In genomic region chr17:33964344-33964979, GRCh38 we compare ENCODE assay signal across 8 cellular contexts.
A peak's percentile ranks its signal among the peaks of the same experiment; 100 is the strongest.
DNase-seq lines count a peak whose midpoint lies in the region; ATAC-seq and TF ChIP-seq lines count a peak whose summit lies in the region.

No MANE protein-coding gene starts in this region.

- no peaks in the 10 kb centered on the region for H3K36me3 ChIP-seq in DND-41 (ENCODE audit: insufficient read depth, low read length)

- H3K4me3 ChIP-seq in DND-41 (ENCODE audit: low read depth in 1 of 2, low read length in 2 of 2) = no peak overlapping the region

- H3K27me3 ChIP-seq in DND-41 (ENCODE audit: insufficient read depth, low read length, poor library complexity) = peaks cover 3% of the 10 kb centered on the region

- no peak overlapping the region for H3K9ac ChIP-seq in DND-41 (ENCODE audit: low read depth, low read length)

- no peaks in the 10 kb centered on the region for H3K9me3 ChIP-seq in DND-41 (ENCODE audit: insufficient read depth, low read length, severe bottlenecking)
- no peaks in the 10 kb centered on the region for H3K9me3 ChIP-seq in T-helper 17 cell (ENCODE audit: control insufficient read depth, low read length, poor library complexity, severe bottlenecking)

- H4K20me1 ChIP-seq in DND-41 (ENCODE audit: insufficient read depth, low read length) = no peaks in the 10 kb centered on the region

- no peak overlapping the region for H3K4me2 ChIP-seq in DND-41 (ENCODE audit: insufficient read depth, low read length)

- peak; percentile 11 for TF ChIP-seq CTCF in DND-41 (IDR thresholded peaks at IDR 0.05; ENCODE audit: borderline replicate concordance, extremely low read depth, low read length, poor library complexity, severe bottlenecking)
- TF ChIP-seq CTCF in omental fat pad (IDR thresholded peaks at IDR 0.05) = no peak

- H3K4me3 Mint-ChIP-seq in T-helper 17 cell = peak overlapping the region; percentile 51

- no peaks in the 10 kb centered on the region for H3K79me2 ChIP-seq in DND-41 (ENCODE audit: insufficient read depth, low read length)

- peak; percentile 8 for DNase-seq in DND-41
- DNase-seq in GM19238 (ENCODE audit: insufficient read length, low spot score) = peak; percentile 76
- no peak for DNase-seq in T-helper 17 cell
- peak; percentile 61 for DNase-seq in pons (ENCODE audit: low spot score)
- DNase-seq in NCI-H1048 (lab: John Stamatoyannopoulos, UW) = no peak
- DNase-seq in GOT3 (lab: John Stamatoyannopoulos, UW) = no peak
- no peak for DNase-seq in omental fat pad (ENCODE audit: low spot score)

- no peak overlapping the region for H2AFZ ChIP-seq in DND-41 (ENCODE audit: low read depth, low read length)

- H3K27me3 Mint-ChIP-seq in T-helper 17 cell = peaks cover 17% of the 10 kb centered on the region

- peaks cover 25% of the 10 kb centered on the region for H3K4me1 Mint-ChIP-seq in T-helper 17 cell

- H3K36me3 Mint-ChIP-seq in T-helper 17 cell (ENCODE audit: low read depth) = peaks cover 2% of the 10 kb centered on the region

- H3K27ac Mint-ChIP-seq in T-helper 17 cell = no peak overlapping the region

- no peak overlapping the region for H3K27ac ChIP-seq in DND-41 (ENCODE audit: low read length)

- ATAC-seq in DND-41 (ENCODE audit: insufficient read depth, low read depth) = no peak
- ATAC-seq in HG03097 (IDR thresholded peaks at IDR 0.05; ENCODE audit: low FRiP score, unreplicated experiment) = peak; percentile 57
- ATAC-seq in T-helper 17 cell = peak; percentile 72
- ATAC-seq in omental fat pad (ENCODE audit: low FRiP score) = no peak

- peaks cover 20% of the 10 kb centered on the region for H3K4me1 ChIP-seq in DND-41 (ENCODE audit: insufficient read depth, low read length)

Comparison
In these comparisons a context has a peak if more than half of its experiments do, and no peak if none do; other contexts are left out.
1. ATAC-seq: peak in HG03097 (single experiment) and T-helper 17 cell (single experiment); none in DND-41 (single experiment) and omental fat pad (single experiment).
2. DNase-seq: peak in DND-41 (single experiment), GM19238 (single experiment) and pons (single experiment); none in T-helper 17 cell (0 of 3), NCI-H1048 (single experiment), GOT3 (single experiment) and omental fat pad (single experiment).